ENCODE assay signal across 22 cellular contexts in the genomic region with DNA sequence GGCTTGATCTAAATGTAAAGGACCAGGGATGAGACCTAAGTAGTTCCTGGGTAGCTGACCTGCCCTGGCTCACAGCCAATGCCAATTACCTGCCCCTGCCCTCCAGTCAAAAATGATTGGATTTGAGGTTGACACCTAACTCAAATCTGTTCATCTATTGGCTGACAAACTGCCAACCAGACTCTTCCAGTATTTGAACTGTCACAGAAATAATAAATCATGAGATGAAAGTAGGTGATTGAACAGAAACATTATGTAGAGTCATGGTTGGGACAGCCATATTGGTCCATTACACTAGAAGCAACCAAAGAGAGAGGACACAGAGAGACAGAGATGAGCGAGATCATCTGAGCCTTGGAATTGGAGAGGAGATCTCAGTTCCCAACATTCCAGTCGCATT.
"Had no signal": no experiment of that assay in that cellular context is flagged by ENCODE, and none has a peak within 500 bp of the region (broad histone marks: within the 10 kb centered on the region; RNA-seq: fewer than 3 reads in every experiment).

No MANE protein-coding gene starts in this region.

- H3K27me3 ChIP-seq: SJCRH30 had no signal

- H3K9me3 ChIP-seq: SJCRH30 had no signal

- DNase-seq: KBM-7, MV-4-11, NCI-H1048, NCI-H1105, NCI-H1417, NCI-H1436 treated with DMSO at 0.1 percent for 48 hours, NCI-H1694, NCI-H1930, NCI-H2081, NCI-H2107, NCI-H226, NCI-H510A, NCI-H524 treated with DMSO at 0.1 percent for 48 hours, NCI-H69, NCI-H774, SHP77, SJCRH30, T-helper 1 cell had no signal

- H3K36me3 ChIP-seq: SJCRH30 had no signal

- H3K4me1 Mint-ChIP-seq: IgD-negative memory B cell had no signal

- H3K27ac Mint-ChIP-seq: IgD-negative memory B cell had no signal

- H3K4me3 ChIP-seq: SJCRH30 had no signal

- H3K27ac ChIP-seq: RWPE1, SJCRH30 had no signal

- H3K36me3 Mint-ChIP-seq: IgD-negative memory B cell had no signal

- ATAC-seq: Panc1, SK-N-SH treated with all-trans-retinoic acid at 6 μM for 48 hours had no signal
